ENCODE assay signal across 2 cellular contexts in the genomic region with DNA sequence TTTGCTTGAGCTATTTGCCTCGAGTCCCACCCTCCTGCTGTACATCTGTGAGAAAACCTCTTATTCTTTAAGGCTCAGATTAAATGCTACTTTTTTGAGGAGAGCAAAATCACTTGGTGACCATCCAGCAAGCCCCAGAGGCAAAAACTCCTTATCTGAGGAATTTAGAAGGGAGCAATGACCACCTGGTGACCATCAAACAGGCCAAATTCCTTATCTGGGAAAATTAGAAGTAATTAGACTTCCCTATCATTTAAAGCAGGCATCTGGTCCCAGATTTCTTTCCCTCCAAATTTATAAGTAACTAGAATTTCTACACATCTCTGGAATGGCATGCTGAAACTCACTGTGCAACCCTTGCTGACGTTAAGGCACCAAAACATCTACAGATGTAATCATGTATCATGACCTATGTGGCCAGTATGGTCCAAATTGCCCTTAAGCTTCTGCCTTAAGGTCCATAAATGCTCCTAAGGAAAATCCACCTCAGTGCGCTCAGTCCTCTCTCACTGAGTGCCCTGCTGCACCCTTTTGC.
TF ChIP-seq lines count a peak whose summit lies in the region.

No MANE protein-coding gene starts in this region.

TF ChIP-seq in liver, 16 proteins besides CTCF, POLR2A, EP300 and RAD21:
- TF ChIP-seq, protein P1, sequence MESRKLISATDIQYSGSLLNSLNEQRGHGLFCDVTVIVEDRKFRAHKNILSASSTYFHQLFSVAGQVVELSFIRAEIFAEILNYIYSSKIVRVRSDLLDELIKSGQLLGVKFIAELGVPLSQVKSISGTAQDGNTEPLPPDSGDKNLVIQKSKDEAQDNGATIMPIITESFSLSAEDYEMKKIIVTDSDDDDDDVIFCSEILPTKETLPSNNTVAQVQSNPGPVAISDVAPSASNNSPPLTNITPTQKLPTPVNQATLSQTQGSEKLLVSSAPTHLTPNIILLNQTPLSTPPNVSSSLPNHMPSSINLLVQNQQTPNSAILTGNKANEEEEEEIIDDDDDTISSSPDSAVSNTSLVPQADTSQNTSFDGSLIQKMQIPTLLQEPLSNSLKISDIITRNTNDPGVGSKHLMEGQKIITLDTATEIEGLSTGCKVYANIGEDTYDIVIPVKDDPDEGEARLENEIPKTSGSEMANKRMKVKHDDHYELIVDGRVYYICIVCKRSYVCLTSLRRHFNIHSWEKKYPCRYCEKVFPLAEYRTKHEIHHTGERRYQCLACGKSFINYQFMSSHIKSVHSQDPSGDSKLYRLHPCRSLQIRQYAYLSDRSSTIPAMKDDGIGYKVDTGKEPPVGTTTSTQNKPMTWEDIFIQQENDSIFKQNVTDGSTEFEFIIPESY (IDR thresholded peaks at IDR 0.05): no peak
- TF ChIP-seq FOXA2 (IDR thresholded peaks at IDR 0.05) (no peak), RXRA (IDR thresholded peaks at IDR 0.05) (peak; percentile 33 to 53), NR2F2 (IDR thresholded peaks at IDR 0.05) (no peak)
TF ChIP-seq in liver: peak in this region for 1.

TF ChIP-seq in HepG2, 621 proteins besides CTCF, POLR2A, EP300 and RAD21 (continued from another document):
- TF ChIP-seq, protein P2, sequence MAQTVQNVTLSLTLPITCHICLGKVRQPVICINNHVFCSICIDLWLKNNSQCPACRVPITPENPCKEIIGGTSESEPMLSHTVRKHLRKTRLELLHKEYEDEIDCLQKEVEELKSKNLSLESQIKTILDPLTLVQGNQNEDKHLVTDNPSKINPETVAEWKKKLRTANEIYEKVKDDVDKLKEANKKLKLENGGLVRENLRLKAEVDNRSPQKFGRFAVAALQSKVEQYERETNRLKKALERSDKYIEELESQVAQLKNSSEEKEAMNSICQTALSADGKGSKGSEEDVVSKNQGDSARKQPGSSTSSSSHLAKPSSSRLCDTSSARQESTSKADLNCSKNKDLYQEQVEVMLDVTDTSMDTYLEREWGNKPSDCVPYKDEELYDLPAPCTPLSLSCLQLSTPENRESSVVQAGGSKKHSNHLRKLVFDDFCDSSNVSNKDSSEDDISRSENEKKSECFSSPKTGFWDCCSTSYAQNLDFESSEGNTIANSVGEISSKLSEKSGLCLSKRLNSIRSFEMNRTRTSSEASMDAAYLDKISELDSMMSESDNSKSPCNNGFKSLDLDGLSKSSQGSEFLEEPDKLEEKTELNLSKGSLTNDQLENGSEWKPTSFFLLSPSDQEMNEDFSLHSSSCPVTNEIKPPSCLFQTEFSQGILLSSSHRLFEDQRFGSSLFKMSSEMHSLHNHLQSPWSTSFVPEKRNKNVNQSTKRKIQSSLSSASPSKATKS (CRISPR knock-in tag; IDR thresholded peaks at IDR 0.05): no peak
- TF ChIP-seq, protein P3, sequence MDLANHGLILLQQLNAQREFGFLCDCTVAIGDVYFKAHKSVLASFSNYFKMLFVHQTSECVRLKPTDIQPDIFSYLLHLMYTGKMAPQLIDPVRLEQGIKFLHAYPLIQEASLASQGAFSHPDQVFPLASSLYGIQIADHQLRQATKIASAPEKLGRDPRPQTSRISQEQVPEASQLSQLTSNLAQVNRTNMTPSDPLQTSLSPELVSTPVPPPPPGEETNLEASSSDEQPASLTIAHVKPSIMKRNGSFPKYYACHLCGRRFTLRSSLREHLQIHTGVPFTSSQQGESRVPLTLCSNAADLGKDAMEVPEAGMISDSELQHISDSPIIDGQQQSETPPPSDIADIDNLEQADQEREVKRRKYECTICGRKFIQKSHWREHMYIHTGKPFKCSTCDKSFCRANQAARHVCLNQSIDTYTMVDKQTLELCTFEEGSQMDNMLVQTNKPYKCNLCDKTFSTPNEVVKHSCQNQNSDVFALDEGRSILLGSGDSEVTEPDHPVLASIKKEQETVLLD (CRISPR knock-in tag; IDR thresholded peaks at IDR 0.05; ENCODE audit: low read depth): no peak
- no peak for TF ChIP-seq ZNF136 (CRISPR knock-in tag; IDR thresholded peaks at IDR 0.05; ENCODE audit: low read depth)
- TF ChIP-seq RBFOX2 (IDR thresholded peaks at IDR 0.05; ENCODE audit: low read depth, low read length): no peak
- TF ChIP-seq, protein P4, sequence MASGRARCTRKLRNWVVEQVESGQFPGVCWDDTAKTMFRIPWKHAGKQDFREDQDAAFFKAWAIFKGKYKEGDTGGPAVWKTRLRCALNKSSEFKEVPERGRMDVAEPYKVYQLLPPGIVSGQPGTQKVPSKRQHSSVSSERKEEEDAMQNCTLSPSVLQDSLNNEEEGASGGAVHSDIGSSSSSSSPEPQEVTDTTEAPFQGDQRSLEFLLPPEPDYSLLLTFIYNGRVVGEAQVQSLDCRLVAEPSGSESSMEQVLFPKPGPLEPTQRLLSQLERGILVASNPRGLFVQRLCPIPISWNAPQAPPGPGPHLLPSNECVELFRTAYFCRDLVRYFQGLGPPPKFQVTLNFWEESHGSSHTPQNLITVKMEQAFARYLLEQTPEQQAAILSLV (CRISPR knock-in tag; IDR thresholded peaks at IDR 0.05; ENCODE audit: borderline replicate concordance): no peak
- TF ChIP-seq, protein P5, sequence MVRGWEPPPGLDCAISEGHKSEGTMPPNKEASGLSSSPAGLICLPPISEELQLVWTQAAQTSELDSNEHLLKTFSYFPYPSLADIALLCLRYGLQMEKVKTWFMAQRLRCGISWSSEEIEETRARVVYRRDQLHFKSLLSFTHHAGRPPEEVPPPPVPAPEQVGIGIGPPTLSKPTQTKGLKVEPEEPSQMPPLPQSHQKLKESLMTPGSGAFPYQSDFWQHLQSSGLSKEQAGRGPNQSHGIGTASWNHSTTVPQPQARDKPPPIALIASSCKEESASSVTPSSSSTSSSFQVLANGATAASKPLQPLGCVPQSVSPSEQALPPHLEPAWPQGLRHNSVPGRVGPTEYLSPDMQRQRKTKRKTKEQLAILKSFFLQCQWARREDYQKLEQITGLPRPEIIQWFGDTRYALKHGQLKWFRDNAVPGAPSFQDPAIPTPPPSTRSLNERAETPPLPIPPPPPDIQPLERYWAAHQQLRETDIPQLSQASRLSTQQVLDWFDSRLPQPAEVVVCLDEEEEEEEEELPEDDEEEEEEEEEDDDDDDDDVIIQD (CRISPR knock-in tag; IDR thresholded peaks at IDR 0.05; ENCODE audit: low read depth): no peak
- no peak for TF ChIP-seq ZNF24 (IDR thresholded peaks at IDR 0.05)
- no peak for TF ChIP-seq NFE2 (CRISPR knock-in tag; IDR thresholded peaks at IDR 0.05)
- TF ChIP-seq NFIB (CRISPR knock-in tag; IDR thresholded peaks at IDR 0.05; ENCODE audit: borderline replicate concordance): no peak
- TF ChIP-seq, protein P6, sequence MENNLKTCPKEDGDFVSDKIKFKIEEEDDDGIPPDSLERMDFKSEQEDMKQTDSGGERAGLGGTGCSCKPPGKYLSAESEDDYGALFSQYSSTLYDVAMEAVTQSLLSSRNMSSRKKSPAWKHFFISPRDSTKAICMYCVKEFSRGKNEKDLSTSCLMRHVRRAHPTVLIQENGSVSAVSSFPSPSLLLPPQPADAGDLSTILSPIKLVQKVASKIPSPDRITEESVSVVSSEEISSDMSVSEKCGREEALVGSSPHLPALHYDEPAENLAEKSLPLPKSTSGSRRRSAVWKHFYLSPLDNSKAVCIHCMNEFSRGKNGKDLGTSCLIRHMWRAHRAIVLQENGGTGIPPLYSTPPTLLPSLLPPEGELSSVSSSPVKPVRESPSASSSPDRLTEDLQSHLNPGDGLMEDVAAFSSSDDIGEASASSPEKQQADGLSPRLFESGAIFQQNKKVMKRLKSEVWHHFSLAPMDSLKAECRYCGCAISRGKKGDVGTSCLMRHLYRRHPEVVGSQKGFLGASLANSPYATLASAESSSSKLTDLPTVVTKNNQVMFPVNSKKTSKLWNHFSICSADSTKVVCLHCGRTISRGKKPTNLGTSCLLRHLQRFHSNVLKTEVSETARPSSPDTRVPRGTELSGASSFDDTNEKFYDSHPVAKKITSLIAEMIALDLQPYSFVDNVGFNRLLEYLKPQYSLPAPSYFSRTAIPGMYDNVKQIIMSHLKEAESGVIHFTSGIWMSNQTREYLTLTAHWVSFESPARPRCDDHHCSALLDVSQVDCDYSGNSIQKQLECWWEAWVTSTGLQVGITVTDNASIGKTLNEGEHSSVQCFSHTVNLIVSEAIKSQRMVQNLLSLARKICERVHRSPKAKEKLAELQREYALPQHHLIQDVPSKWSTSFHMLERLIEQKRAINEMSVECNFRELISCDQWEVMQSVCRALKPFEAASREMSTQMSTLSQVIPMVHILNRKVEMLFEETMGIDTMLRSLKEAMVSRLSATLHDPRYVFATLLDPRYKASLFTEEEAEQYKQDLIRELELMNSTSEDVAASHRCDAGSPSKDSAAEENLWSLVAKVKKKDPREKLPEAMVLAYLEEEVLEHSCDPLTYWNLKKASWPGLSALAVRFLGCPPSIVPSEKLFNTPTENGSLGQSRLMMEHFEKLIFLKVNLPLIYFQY (CRISPR knock-in tag; IDR thresholded peaks at IDR 0.05; ENCODE audit: borderline replicate concordance): no peak
- TF ChIP-seq ZC3H13 (CRISPR knock-in tag; IDR thresholded peaks at IDR 0.05): no peak
- TF ChIP-seq ZNF766 (CRISPR knock-in tag; IDR thresholded peaks at IDR 0.05; ENCODE audit: borderline replicate concordance): no peak
- TF ChIP-seq ZNF792 (CRISPR knock-in tag; IDR thresholded peaks at IDR 0.05): no peak
- no peak for TF ChIP-seq IRX3 (CRISPR knock-in tag; IDR thresholded peaks at IDR 0.05; ENCODE audit: borderline replicate concordance, low read depth)
